In the genomic region with DNA sequence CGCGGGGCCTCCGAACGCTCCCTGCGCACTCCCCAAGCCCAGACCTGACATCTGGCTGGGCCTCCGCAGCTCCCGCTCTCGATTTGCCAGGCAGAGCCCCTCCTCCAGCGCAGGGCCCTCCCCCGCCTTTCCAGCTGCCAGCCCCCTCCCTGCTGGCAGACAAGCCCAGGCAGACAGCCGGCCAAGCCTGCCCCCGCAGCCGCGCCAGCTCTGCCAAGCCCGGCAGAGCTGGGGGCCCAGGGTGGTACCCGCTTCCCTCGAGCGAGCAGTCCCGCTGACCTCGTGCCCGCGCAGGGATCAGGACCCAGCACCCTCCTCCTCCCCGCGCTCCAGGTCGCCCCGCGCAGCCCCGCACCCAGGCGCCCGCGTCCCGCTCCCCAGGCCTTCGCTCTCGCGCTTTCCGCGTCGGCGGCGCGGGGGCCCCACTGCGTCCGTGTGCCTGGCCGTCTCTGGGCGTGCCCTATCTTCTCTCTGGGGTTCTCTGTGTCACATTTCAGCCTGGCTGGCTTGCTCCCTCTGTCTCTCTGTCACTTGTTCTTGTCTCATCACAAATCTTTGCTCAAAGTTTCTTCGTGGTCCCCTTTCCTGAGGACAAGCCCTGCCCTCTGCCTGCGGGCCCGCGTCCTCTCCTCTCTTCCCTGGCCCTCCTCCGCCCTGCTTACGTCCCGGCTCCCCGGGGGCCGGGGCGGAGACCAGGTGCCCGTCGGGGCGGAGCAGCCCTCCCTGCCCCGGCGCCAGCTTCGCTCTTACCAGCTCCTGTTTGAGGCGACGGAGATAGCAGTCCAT, we compare ENCODE assay signal across 1 cellular context.
A peak's percentile ranks its signal among the peaks of the same experiment; 100 is the strongest.
TF ChIP-seq lines count a peak whose summit lies in the region.

No MANE protein-coding gene starts in this region.

TF ChIP-seq in HEK293, 187 proteins besides CTCF, POLR2A, EP300 and RAD21 (continued from another document and continues in another):
- TF ChIP-seq, protein P1, sequence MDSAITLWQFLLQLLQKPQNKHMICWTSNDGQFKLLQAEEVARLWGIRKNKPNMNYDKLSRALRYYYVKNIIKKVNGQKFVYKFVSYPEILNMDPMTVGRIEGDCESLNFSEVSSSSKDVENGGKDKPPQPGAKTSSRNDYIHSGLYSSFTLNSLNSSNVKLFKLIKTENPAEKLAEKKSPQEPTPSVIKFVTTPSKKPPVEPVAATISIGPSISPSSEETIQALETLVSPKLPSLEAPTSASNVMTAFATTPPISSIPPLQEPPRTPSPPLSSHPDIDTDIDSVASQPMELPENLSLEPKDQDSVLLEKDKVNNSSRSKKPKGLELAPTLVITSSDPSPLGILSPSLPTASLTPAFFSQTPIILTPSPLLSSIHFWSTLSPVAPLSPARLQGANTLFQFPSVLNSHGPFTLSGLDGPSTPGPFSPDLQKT (IDR thresholded peaks at IDR 0.05; ENCODE audit: borderline replicate concordance, low read depth, low read length): no peak
- TF ChIP-seq ZNF366 (tag by site-specific recombination; conservative IDR thresholded peaks at IDR 0.05) (peak; percentile 33), EGR2 (tag by site-specific recombination; IDR thresholded peaks at IDR 0.05; ENCODE audit: low read depth) (peak; percentile 89), ZBTB1 (tag by site-specific recombination; IDR thresholded peaks at IDR 0.05) (no peak), ZNF223 (tag by site-specific recombination; IDR thresholded peaks at IDR 0.05) (no peak), ZNF558 (tag by site-specific recombination; IDR thresholded peaks at IDR 0.05) (no peak), ZBTB8A (tag by site-specific recombination; IDR thresholded peaks at IDR 0.05) (no peak), ZNF324 (tag by site-specific recombination; IDR thresholded peaks at IDR 0.05) (0 out of 2 replicates have a peak, but pooled peaks have one; percentile 48), ZNF529 (tag by site-specific recombination; IDR thresholded peaks at IDR 0.05; ENCODE audit: insufficient replicate concordance) (no peak), GLIS2 (tag by site-specific recombination; IDR thresholded peaks at IDR 0.05) (peak; percentile 63; the same call in 1 of the 2 replicates), SETDB1 (IDR thresholded peaks at IDR 0.05; ENCODE audit: insufficient read length, low read length) (no peak), ZFP41 (tag by site-specific recombination; IDR thresholded peaks at IDR 0.05; ENCODE audit: borderline replicate concordance) (no peak), ZNF48 (tag by site-specific recombination; IDR thresholded peaks at IDR 0.05) (no peak), ZNF777 (tag by site-specific recombination; IDR thresholded peaks at IDR 0.05; ENCODE audit: borderline replicate concordance) (peak; percentile 74; the same call in 1 of the 2 replicates), ZNF585B (tag by site-specific recombination; IDR thresholded peaks at IDR 0.05) (0 out of 2 replicates have a peak, but pooled peaks have one; percentile 3), ZNF677 (tag by site-specific recombination; IDR thresholded peaks at IDR 0.05) (no peak), ZNF530 (tag by site-specific recombination; IDR thresholded peaks at IDR 0.05; ENCODE audit: low read depth) (no peak), ZNF747 (tag by site-specific recombination; IDR thresholded peaks at IDR 0.05) (no peak), ZBTB7A (tag by site-specific recombination; IDR thresholded peaks at IDR 0.05; ENCODE audit: low read depth) (0 out of 2 replicates have a peak, but pooled peaks have one; percentile 34), WT1 (tag by site-specific recombination; IDR thresholded peaks at IDR 0.05) (peak; percentile 52; the same call in 1 of the 2 replicates), ZBTB48 (tag by site-specific recombination; IDR thresholded peaks at IDR 0.05) (no peak; the same call in none of the 2 replicates), ZNF791 (tag by site-specific recombination; IDR thresholded peaks at IDR 0.05) (no peak), ZNF596 (tag by site-specific recombination; IDR thresholded peaks at IDR 0.05) (peak; percentile 40; the same call in 1 of the 2 replicates), SCRT2 (tag by site-specific recombination; IDR thresholded peaks at IDR 0.05) (no peak), ZEB2 (tag by site-specific recombination; IDR thresholded peaks at IDR 0.05) (no peak), ZBTB20 (tag by site-specific recombination; IDR thresholded peaks at IDR 0.05) (peak; percentile 75), ZNF211 (tag by site-specific recombination; IDR thresholded peaks at IDR 0.05; ENCODE audit: low read depth) (no peak), ZNF544 (tag by site-specific recombination; IDR thresholded peaks at IDR 0.05) (no peak), ZSCAN23 (tag by site-specific recombination; IDR thresholded peaks at IDR 0.05) (no peak), ZXDB (tag by site-specific recombination; IDR thresholded peaks at IDR 0.05) (peak; percentile 61; the same call in 1 of the 2 replicates), ZNF555 (tag by site-specific recombination; conservative IDR thresholded peaks at IDR 0.05) (no peak), GLI2 (tag by site-specific recombination; IDR thresholded peaks at IDR 0.05; ENCODE audit: borderline replicate concordance, low read depth) (no peak), SP3 (tag by site-specific recombination; IDR thresholded peaks at IDR 0.05) (peak; percentile 54; the same call in 1 of the 2 replicates), ZNF571 (tag by site-specific recombination; IDR thresholded peaks at IDR 0.05) (no peak)
- TF ChIP-seq, protein P2, sequence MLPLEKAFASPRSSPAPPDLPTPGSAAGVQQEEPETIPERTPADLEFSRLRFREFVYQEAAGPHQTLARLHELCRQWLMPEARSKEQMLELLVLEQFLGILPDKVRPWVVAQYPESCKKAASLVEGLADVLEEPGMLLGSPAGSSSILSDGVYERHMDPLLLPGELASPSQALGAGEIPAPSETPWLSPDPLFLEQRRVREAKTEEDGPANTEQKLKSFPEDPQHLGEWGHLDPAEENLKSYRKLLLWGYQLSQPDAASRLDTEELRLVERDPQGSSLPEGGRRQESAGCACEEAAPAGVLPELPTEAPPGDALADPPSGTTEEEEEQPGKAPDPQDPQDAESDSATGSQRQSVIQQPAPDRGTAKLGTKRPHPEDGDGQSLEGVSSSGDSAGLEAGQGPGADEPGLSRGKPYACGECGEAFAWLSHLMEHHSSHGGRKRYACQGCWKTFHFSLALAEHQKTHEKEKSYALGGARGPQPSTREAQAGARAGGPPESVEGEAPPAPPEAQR (tag by site-specific recombination; IDR thresholded peaks at IDR 0.05): no peak
- TF ChIP-seq, protein P3, sequence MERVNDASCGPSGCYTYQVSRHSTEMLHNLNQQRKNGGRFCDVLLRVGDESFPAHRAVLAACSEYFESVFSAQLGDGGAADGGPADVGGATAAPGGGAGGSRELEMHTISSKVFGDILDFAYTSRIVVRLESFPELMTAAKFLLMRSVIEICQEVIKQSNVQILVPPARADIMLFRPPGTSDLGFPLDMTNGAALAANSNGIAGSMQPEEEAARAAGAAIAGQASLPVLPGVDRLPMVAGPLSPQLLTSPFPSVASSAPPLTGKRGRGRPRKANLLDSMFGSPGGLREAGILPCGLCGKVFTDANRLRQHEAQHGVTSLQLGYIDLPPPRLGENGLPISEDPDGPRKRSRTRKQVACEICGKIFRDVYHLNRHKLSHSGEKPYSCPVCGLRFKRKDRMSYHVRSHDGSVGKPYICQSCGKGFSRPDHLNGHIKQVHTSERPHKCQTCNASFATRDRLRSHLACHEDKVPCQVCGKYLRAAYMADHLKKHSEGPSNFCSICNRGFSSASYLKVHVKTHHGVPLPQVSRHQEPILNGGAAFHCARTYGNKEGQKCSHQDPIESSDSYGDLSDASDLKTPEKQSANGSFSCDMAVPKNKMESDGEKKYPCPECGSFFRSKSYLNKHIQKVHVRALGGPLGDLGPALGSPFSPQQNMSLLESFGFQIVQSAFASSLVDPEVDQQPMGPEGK (tag by site-specific recombination; IDR thresholded peaks at IDR 0.05): peak; percentile 59
- TF ChIP-seq, protein P4, sequence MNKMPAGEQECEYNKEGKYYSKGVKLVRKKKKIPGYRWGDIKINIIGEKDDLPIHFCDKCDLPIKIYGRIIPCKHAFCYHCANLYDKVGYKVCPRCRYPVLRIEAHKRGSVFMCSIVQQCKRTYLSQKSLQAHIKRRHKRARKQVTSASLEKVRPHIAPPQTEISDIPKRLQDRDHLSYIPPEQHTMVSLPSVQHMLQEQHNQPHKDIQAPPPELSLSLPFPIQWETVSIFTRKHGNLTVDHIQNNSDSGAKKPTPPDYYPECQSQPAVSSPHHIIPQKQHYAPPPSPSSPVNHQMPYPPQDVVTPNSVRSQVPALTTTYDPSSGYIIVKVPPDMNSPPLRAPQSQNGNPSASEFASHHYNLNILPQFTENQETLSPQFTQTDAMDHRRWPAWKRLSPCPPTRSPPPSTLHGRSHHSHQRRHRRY (tag by site-specific recombination; IDR thresholded peaks at IDR 0.05): no peak
- TF ChIP-seq, protein P5, sequence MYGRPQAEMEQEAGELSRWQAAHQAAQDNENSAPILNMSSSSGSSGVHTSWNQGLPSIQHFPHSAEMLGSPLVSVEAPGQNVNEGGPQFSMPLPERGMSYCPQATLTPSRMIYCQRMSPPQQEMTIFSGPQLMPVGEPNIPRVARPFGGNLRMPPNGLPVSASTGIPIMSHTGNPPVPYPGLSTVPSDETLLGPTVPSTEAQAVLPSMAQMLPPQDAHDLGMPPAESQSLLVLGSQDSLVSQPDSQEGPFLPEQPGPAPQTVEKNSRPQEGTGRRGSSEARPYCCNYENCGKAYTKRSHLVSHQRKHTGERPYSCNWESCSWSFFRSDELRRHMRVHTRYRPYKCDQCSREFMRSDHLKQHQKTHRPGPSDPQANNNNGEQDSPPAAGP (tag by site-specific recombination; IDR thresholded peaks at IDR 0.05): peak; percentile 36
- TF ChIP-seq, protein P6, sequence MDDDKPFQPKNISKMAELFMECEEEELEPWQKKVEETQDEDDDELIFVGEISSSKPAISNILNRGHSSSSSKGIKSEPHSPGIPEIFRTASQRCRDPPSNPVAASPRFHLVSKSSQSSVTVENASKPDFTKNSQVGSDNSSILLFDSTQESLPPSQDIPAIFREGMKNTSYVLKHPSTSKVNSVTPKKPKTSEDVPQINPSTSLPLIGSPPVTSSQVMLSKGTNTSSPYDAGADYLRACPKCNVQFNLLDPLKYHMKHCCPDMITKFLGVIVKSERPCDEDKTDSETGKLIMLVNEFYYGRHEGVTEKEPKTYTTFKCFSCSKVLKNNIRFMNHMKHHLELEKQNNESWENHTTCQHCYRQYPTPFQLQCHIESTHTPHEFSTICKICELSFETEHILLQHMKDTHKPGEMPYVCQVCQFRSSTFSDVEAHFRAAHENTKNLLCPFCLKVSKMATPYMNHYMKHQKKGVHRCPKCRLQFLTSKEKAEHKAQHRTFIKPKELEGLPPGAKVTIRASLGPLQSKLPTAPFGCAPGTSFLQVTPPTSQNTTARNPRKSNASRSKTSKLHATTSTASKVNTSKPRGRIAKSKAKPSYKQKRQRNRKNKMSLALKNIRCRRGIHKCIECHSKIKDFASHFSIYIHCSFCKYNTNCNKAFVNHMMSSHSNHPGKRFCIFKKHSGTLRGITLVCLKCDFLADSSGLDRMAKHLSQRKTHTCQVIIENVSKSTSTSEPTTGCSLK (tag by site-specific recombination; IDR thresholded peaks at IDR 0.05): no peak
- TF ChIP-seq, protein P7, sequence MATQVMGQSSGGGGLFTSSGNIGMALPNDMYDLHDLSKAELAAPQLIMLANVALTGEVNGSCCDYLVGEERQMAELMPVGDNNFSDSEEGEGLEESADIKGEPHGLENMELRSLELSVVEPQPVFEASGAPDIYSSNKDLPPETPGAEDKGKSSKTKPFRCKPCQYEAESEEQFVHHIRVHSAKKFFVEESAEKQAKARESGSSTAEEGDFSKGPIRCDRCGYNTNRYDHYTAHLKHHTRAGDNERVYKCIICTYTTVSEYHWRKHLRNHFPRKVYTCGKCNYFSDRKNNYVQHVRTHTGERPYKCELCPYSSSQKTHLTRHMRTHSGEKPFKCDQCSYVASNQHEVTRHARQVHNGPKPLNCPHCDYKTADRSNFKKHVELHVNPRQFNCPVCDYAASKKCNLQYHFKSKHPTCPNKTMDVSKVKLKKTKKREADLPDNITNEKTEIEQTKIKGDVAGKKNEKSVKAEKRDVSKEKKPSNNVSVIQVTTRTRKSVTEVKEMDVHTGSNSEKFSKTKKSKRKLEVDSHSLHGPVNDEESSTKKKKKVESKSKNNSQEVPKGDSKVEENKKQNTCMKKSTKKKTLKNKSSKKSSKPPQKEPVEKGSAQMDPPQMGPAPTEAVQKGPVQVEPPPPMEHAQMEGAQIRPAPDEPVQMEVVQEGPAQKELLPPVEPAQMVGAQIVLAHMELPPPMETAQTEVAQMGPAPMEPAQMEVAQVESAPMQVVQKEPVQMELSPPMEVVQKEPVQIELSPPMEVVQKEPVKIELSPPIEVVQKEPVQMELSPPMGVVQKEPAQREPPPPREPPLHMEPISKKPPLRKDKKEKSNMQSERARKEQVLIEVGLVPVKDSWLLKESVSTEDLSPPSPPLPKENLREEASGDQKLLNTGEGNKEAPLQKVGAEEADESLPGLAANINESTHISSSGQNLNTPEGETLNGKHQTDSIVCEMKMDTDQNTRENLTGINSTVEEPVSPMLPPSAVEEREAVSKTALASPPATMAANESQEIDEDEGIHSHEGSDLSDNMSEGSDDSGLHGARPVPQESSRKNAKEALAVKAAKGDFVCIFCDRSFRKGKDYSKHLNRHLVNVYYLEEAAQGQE (tag by site-specific recombination; IDR thresholded peaks at IDR 0.05): no peak
- TF ChIP-seq, protein P8, sequence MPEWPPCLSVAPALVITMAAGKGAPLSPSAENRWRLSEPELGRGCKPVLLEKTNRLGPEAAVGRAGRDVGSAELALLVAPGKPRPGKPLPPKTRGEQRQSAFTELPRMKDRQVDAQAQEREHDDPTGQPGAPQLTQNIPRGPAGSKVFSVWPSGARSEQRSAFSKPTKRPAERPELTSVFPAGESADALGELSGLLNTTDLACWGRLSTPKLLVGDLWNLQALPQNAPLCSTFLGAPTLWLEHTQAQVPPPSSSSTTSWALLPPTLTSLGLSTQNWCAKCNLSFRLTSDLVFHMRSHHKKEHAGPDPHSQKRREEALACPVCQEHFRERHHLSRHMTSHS (tag by site-specific recombination; IDR thresholded peaks at IDR 0.05): no peak
- TF ChIP-seq, protein P9, sequence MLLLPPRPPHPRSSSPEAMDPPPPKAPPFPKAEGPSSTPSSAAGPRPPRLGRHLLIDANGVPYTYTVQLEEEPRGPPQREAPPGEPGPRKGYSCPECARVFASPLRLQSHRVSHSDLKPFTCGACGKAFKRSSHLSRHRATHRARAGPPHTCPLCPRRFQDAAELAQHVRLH (tag by site-specific recombination; IDR thresholded peaks at IDR 0.05): no peak
- TF ChIP-seq, protein P10, sequence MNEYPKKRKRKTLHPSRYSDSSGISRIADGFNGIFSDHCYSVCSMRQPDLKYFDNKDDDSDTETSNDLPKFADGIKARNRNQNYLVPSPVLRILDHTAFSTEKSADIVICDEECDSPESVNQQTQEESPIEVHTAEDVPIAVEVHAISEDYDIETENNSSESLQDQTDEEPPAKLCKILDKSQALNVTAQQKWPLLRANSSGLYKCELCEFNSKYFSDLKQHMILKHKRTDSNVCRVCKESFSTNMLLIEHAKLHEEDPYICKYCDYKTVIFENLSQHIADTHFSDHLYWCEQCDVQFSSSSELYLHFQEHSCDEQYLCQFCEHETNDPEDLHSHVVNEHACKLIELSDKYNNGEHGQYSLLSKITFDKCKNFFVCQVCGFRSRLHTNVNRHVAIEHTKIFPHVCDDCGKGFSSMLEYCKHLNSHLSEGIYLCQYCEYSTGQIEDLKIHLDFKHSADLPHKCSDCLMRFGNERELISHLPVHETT (tag by site-specific recombination; IDR thresholded peaks at IDR 0.05): 0 out of 2 replicates have a peak, but pooled peaks have one; percentile 14
